Comparison of ENCODE assay signal across 1 cellular context in the genomic region with DNA sequence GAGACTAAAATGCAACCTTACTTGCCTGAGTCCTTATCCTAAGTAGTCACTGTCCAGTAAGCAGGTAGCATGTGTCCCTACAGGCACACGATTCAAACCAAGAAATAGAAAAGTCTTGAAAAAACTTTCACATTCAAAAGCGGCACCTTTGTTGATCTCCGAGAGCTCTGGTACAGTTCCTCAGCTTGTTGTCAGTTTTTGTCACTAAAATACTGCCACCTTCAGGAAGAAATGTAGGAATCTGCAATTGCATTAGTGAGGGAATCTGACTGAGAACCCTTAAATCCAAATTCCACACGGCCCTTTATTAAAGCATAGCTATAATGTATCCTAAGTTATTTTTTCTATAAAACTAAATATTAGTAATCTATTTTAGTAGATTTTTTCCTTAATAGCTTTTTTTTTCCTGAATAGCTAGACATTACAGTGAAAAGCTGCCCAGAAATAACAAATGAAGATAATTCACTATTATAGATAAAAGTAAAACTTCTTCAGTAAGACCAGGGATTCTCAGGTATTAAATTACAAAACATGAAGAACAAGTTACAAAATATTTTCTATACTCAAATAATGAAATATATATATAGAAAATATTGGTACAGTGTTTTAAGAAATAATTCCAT.
TF ChIP-seq lines count a peak whose summit lies in the region.

No MANE protein-coding gene starts in this region.

TF ChIP-seq in HEK293, 187 proteins besides CTCF, POLR2A, EP300 and RAD21 (continued from another document):
- TF ChIP-seq RBAK (tag by site-specific recombination; IDR thresholded peaks at IDR 0.05) (no peak), KLF16 (tag by site-specific recombination; IDR thresholded peaks at IDR 0.05) (no peak), PRDM1 (tag by site-specific recombination; IDR thresholded peaks at IDR 0.05) (peak; percentile 45; the same call in 1 of the 2 replicates), ZNF366 (tag by site-specific recombination; conservative IDR thresholded peaks at IDR 0.05) (0 out of 2 replicates have a peak, but pooled peaks have one; percentile 16), TCF7L2 (IDR thresholded peaks at IDR 0.05; ENCODE audit: borderline replicate concordance, low read depth, low read length) (peak; percentile 83), ZNF19 (tag by site-specific recombination; IDR thresholded peaks at IDR 0.05; ENCODE audit: low read depth) (no peak), ZNF155 (tag by site-specific recombination; IDR thresholded peaks at IDR 0.05) (no peak), EGR2 (tag by site-specific recombination; IDR thresholded peaks at IDR 0.05; ENCODE audit: low read depth) (no peak)
